Comparison of ENCODE assay signal across 8 cellular contexts in genomic region chr19:35716985-35717664, GRCh38. TPM values are rescaled to one million over a fixed set of nuclear protein-coding genes. Genes with fewer than 3 reads are reported as not detected.
A peak's percentile ranks its signal among the peaks of the same experiment; 100 is the strongest.
DNase-seq lines count a peak whose midpoint lies in the region; ATAC-seq and TF ChIP-seq lines count a peak whose summit lies in the region.

No MANE protein-coding gene starts in this region.

- peak; percentile 44 for ATAC-seq in GM18519 (IDR thresholded peaks at IDR 0.05; ENCODE audit: low FRiP score, unreplicated experiment)
- peak; percentile 43 for ATAC-seq in HG03064 (IDR thresholded peaks at IDR 0.05; ENCODE audit: low read depth, unreplicated experiment)
- peak; percentile 78 for ATAC-seq in WTC11

- peak overlapping the region; percentile 97 for H3K27ac Mint-ChIP-seq in WTC11

- peak; percentile 97 for TF ChIP-seq CTCF in 22Rv1 (IDR thresholded peaks at IDR 0.05)
- TF ChIP-seq CTCF in WTC11 (IDR thresholded peaks at IDR 0.05) = peak; percentile 39; the same call in 1 of the 2 replicates

- no peaks in the 10 kb centered on the region for H3K27me3 Mint-ChIP-seq in WTC11 (ENCODE audit: low read depth)

- DNase-seq in NCI-H2171 treated with DMSO at 0.1 percent for 48 hours (lab: John Stamatoyannopoulos, UW) = peak; percentile 97
- peak; percentile 93 for DNase-seq in WTC11 (ENCODE audit: low spot score)
- peak; percentile 16 to 97 (median 91) for DNase-seq in caudate nucleus (lab: John Stamatoyannopoulos, UW)
- DNase-seq in inferior parietal cortex (ENCODE audit: extremely low spot score) = peak; percentile 92
- DNase-seq in stimulated activated CD4-positive, alpha-beta T cell treated with anti-CD3 and anti-CD28 coated beads, Interleukin-12 subunit alpha, Interleukin-12 subunit beta, amount 100 ng/mL, for 24 hours (ENCODE audit: low read depth in 2 of 2) = peak; percentile 93 to 94

- CTCF ChIA-PET in WTC11 (lab: Charles Lee) = interaction anchor here (2.7 kb wide), 1 partner anchor 67 kb away, joined by 8 read pairs; no protein-coding TSS in a partner anchor

- POLR2A ChIA-PET in WTC11 (lab: Charles Lee) = interaction anchor here (1.4 kb wide), 1 partner anchor 28 kb away, joined by 3 read pairs; the partner anchor contains the start of genes PSENEN and U2AF1L4

- H3K36me3 Mint-ChIP-seq in WTC11 = peaks cover 4% of the 10 kb centered on the region

- H3K9me3 Mint-ChIP-seq in WTC11 = no peaks in the 10 kb centered on the region

- peak overlapping the region; percentile 90 for H3K27ac ChIP-seq in 22Rv1
- peak overlapping the region; percentile 88 for H3K27ac ChIP-seq in caudate nucleus (ENCODE audit: low read depth, low read length)

- H3K4me1 Mint-ChIP-seq in WTC11 = peaks cover 40% of the 10 kb centered on the region

- peak overlapping the region; percentile 83 for H3K4me3 Mint-ChIP-seq in WTC11

TF ChIP-seq in WTC11, 78 proteins besides CTCF, POLR2A, EP300 and RAD21 (continues in another document):
- TF ChIP-seq ARID4B (CRISPR knock-in tag; IDR thresholded peaks at IDR 0.05; ENCODE audit: borderline replicate concordance) (no peak), ZNF532 (CRISPR knock-in tag; IDR thresholded peaks at IDR 0.05; ENCODE audit: borderline replicate concordance) (no peak), HMGA2 (CRISPR knock-in tag; IDR thresholded peaks at IDR 0.05) (peak; percentile 28; the same call in 1 of the 2 replicates), ZNF232 (CRISPR knock-in tag; IDR thresholded peaks at IDR 0.05) (no peak), CREM (CRISPR knock-in tag; IDR thresholded peaks at IDR 0.05) (peak; percentile 69), NFATC4 (CRISPR knock-in tag; IDR thresholded peaks at IDR 0.05) (no peak), SOX15 (CRISPR knock-in tag; IDR thresholded peaks at IDR 0.05) (no peak), MAX (CRISPR knock-in tag; IDR thresholded peaks at IDR 0.05) (no peak; the same call in 1 of the 2 replicates), KAT7 (CRISPR knock-in tag; IDR thresholded peaks at IDR 0.05; ENCODE audit: borderline replicate concordance) (no peak), E2F1 (CRISPR knock-in tag; IDR thresholded peaks at IDR 0.05) (no peak), IRF1 (CRISPR knock-in tag; IDR thresholded peaks at IDR 0.05) (no peak), NFYB (CRISPR knock-in tag; conservative IDR thresholded peaks at IDR 0.05; ENCODE audit: low read depth) (no peak), ZNF263 (CRISPR knock-in tag; IDR thresholded peaks at IDR 0.05; ENCODE audit: low read depth) (peak; percentile 91; the same call in 1 of the 2 replicates)

RNA-seq across cellular contexts. Expression of gene KMT2B, which starts 0.7 kb away (rescaled TPM):
- total RNA-seq in WTC11 (2021) = 53.6 to 66.6 TPM (median 58.1 TPM) in 3 replicates

RNA-seq across cellular contexts. Expression of gene ZBTB32, which starts 12.8 kb away (rescaled TPM):
- 0.11 to 0.34 TPM (median 0.18 TPM) in 3 replicates for total RNA-seq in WTC11 (2021)

RNA-seq across cellular contexts. Expression of gene IGFLR1, which starts 25.1 kb away (rescaled TPM):
- total RNA-seq in WTC11 (2021) = 9.9 to 12.7 TPM (median 12.3 TPM) in 3 replicates

RNA-seq across cellular contexts. Expression of gene U2AF1L4, which starts 28.1 kb away (rescaled TPM):
- total RNA-seq in WTC11 (2021) = 19.7 to 20.9 TPM (median 20.8 TPM) in 3 replicates

RNA-seq across cellular contexts. Expression of gene PSENEN, which starts 28.3 kb away (rescaled TPM):
- total RNA-seq in WTC11 (2021) = 80.3 to 85.3 TPM (median 84.0 TPM) in 3 replicates

Comparison
In these comparisons a context has a peak if more than half of its experiments do, and no peak if none do; other contexts are left out.
1. Peak in every context shown above with its lines: DNase-seq, ATAC-seq and H3K27ac ChIP-seq.